18 cellular contexts compared by ENCODE assay signal in the genomic region with DNA sequence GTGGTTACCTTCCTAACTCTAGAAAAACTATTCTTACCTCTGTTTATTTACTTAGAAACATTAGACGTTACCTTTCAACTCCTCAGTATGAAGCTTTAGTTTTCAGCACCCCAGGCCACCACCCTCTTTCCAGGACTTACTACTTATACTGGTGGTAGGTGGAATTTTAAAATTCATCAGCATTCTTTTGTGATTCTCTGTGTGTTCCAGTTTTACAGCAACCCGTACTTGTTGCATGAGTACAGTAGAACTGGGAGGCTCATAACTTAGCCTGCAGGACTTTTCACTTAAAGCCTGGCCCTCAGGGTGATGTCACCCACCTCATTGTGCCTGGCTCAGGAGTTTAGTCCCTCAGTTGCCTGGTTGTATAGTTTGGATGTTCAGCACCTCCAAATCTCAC. TPM values are rescaled to one million over a fixed set of nuclear protein-coding genes. Genes with fewer than 3 reads are reported as not detected.
DNase-seq lines count a peak whose midpoint lies in the region; ATAC-seq and TF ChIP-seq lines count a peak whose summit lies in the region.
"Had no signal": no experiment of that assay in that cellular context is flagged by ENCODE, and none has a peak within 500 bp of the region (broad histone marks: within the 10 kb centered on the region; RNA-seq: fewer than 3 reads in every experiment).

No MANE protein-coding gene starts in this region.

- peaks cover 0 to 5% (median 2%) of the 10 kb centered on the region in 3 donors for H3K9me3 Mint-ChIP-seq in T-cell

- no peaks in the 10 kb centered on the region for H3F3A ChIP-seq in PC-3 (ENCODE audit: low read length, unreplicated experiment)

- no peak overlapping the region; the same call in 1 of the 2 replicates for H3K4me2 ChIP-seq in PC-3 (ENCODE audit: low read length)

- DNase-seq in DMS53 treated with DMSO at 0.1 percent for 48 hours (lab: John Stamatoyannopoulos, UW; ENCODE audit: unreplicated experiment): peak; percentile 7
- no peak for DNase-seq in DMS53 (lab: John Stamatoyannopoulos, UW)
- peak; percentile 26 for DNase-seq in PC-3
- DNase-seq in islet precursor cell: peak; percentile 48
- DNase-seq in transverse colon: no peak
- DNase-seq in stimulated activated CD8-positive, alpha-beta memory T cell treated with anti-CD3 and anti-CD28 coated beads, Interleukin-4, amount 100 ng/mL, for 48 hours: no peak
- no peak for DNase-seq in T-cell
- DNase-seq: CD8-positive, alpha-beta T cell; COR-L47; DMS153; GF-D8; GOT3 had no signal

- no peak overlapping the region for H3K27ac Mint-ChIP-seq in T-cell
- H3K27ac Mint-ChIP-seq: CD14-positive monocyte; CD8-positive, alpha-beta T cell had no signal

- H3K4me1 Mint-ChIP-seq in T-cell: peaks cover 5 to 14% (median 7%) of the 10 kb centered on the region in 3 donors

- 63 to 66% methylated on average over 1 to 2 of the region's 2 CpGs for WGBS in transverse colon (ENCODE audit: low coverage in 1 of 2), 2 donors

- H3K4me1 ChIP-seq in PC-3 (ENCODE audit: insufficient read depth, low read length): peaks cover 15% of the 10 kb centered on the region
- H3K4me1 ChIP-seq in transverse colon: peaks cover 3 to 32% (median 17%) of the 10 kb centered on the region in 4 donors
- H3K4me1 ChIP-seq: HAP-1 had no signal

- BruUV-seq in PC-3 (replicated peaks; lab: Mats Ljungman, UMichigan): no TSS peak

- TF ChIP-seq EP300 in transverse colon (IDR thresholded peaks at IDR 0.05; ENCODE audit: low read depth): no peak

- H3K27me3 Mint-ChIP-seq in T-cell: peaks cover 0 to 1% of the 10 kb centered on the region in 2 donors

- ATAC-seq in PC-3: no peak
- ATAC-seq in GM18868 (IDR thresholded peaks at IDR 0.05; ENCODE audit: unreplicated experiment): no peak
- no peak for ATAC-seq in T-cell (replicated peaks in 1 of 4)
- ATAC-seq: CD8-positive, alpha-beta T cell; HepG2 had no signal

- H4K20me1 ChIP-seq in PC-3 (ENCODE audit: low read length): no peaks in the 10 kb centered on the region

- no peaks in the 10 kb centered on the region for H3K79me2 ChIP-seq in PC-3 (ENCODE audit: low read length)

- intact Hi-C loops in PC-3 (cut with micrococcal nuclease): no loop called here
- intact Hi-C loops in transverse colon (cut with DNase I; ENCODE audit: low total_unique reads): loop anchor here (10.0 kb wide), 1 partner anchor 71 kb away; a partner anchor contains a TSS

- H3K36me3 Mint-ChIP-seq in T-cell: no peaks in the 10 kb centered on the region
- H3K36me3 Mint-ChIP-seq: CD8-positive, alpha-beta T cell had no signal

- POLR2A ChIA-PET in PC-3 (lab: Charles Lee; ENCODE audit: unreplicated experiment): no interaction called here
- POLR2A ChIA-PET in T-cell (lab: Charles Lee): interaction anchor here in 1 of 2 donors (0.9 kb wide), 1 partner anchor 454 kb away, joined by 3 read pairs; no protein-coding TSS in a partner anchor

- in situ Hi-C loops in transverse colon (cut with MboI; ENCODE audit: low pct_ligation_motif_present in 1 of 4, low pct_unique_long_range_greater_than_20kb in 1 of 4, low sequenced_read_pairs in 3 of 4): loop anchor here in 1 of 4 donors (10.0 kb wide), 1 partner anchor 109 kb away; no protein-coding TSS in a partner anchor

- H3K9ac ChIP-seq in PC-3 (ENCODE audit: low read length): no peak overlapping the region

- H3K36me3 ChIP-seq in PC-3 (ENCODE audit: low read depth, low read length) (no peaks in the 10 kb centered on the region), transverse colon (no peaks in the 10 kb centered on the region)
- H3K36me3 ChIP-seq: HAP-1 had no signal

- no peaks in the 10 kb centered on the region for H3K27me3 ChIP-seq in PC-3 (ENCODE audit: low read length)
- H3K27me3 ChIP-seq in transverse colon: no peaks in the 10 kb centered on the region

- CTCF ChIA-PET in PC-3 (lab: Charles Lee): no interaction called here
- CTCF ChIA-PET in T-cell (lab: Charles Lee): no interaction called here

- H3K9me3 ChIP-seq in PC-3 (ENCODE audit: low read length) (no peaks in the 10 kb centered on the region), transverse colon (no peaks in the 10 kb centered on the region)
- H3K9me3 ChIP-seq: HAP-1 had no signal

- H3K4me3 ChIP-seq in PC-3 (ENCODE audit: low read length) (no peak overlapping the region), transverse colon (no peak overlapping the region)
- H3K4me3 ChIP-seq: HAP-1 had no signal

- TF ChIP-seq POLR2A in transverse colon (IDR thresholded peaks at IDR 0.05): no peak

- H3K27ac ChIP-seq in PC-3 (ENCODE audit: low read length): no peak overlapping the region
- peak overlapping the region; percentile 40 to 78 (median 76) for H3K27ac ChIP-seq in transverse colon
- H3K27ac ChIP-seq: 22Rv1 had no signal

- H2AFZ ChIP-seq in PC-3 (ENCODE audit: low read length): no peak overlapping the region

- H3K4me3 Mint-ChIP-seq in T-cell: no peak overlapping the region
- H3K4me3 Mint-ChIP-seq: CD14-positive monocyte; CD8-positive, alpha-beta T cell had no signal

- H3K9me2 ChIP-seq in PC-3 (replicated peaks; ENCODE audit: low read length): no peaks in the 10 kb centered on the region

- TF ChIP-seq CTCF in PC-3 (conservative IDR thresholded peaks at IDR 0.05; ENCODE audit: low read depth, low read length): no peak
- TF ChIP-seq CTCF in transverse colon (IDR thresholded peaks at IDR 0.05): no peak

RNA-seq across cellular contexts. Expression of a gene that starts 49.4 kb away (rescaled TPM):
- not detected in 2 replicates for total RNA-seq in PC-3 (2014; rRNA removed)
- 10 to 100 TPM in 3 of 4 donors, 1 to 10 TPM in 1; 1.2 to 18.7 (median 14.1) TPM for total RNA-seq in transverse colon
- total RNA-seq in T-cell: 10 to 100 TPM; 24.2 to 64.9 (median 50.8) TPM
- total RNA-seq: A673 had no signal

Comparison
In these comparisons a context has a peak if more than half of its experiments do, and no peak if none do; other contexts are left out.
1. DNase-seq: peak in DMS53 treated with DMSO at 0.1 percent for 48 hours (single experiment), PC-3 (single experiment) and islet precursor cell (single experiment); none in DMS53 (single experiment), transverse colon (single experiment), stimulated activated CD8-positive, alpha-beta memory T cell treated with anti-CD3 and anti-CD28 coated beads, Interleukin-4, amount 100 ng/mL, for 48 hours (single experiment) and T-cell (0 of 34).